Comparison of ENCODE assay signal across 27 cellular contexts in the genomic region with DNA sequence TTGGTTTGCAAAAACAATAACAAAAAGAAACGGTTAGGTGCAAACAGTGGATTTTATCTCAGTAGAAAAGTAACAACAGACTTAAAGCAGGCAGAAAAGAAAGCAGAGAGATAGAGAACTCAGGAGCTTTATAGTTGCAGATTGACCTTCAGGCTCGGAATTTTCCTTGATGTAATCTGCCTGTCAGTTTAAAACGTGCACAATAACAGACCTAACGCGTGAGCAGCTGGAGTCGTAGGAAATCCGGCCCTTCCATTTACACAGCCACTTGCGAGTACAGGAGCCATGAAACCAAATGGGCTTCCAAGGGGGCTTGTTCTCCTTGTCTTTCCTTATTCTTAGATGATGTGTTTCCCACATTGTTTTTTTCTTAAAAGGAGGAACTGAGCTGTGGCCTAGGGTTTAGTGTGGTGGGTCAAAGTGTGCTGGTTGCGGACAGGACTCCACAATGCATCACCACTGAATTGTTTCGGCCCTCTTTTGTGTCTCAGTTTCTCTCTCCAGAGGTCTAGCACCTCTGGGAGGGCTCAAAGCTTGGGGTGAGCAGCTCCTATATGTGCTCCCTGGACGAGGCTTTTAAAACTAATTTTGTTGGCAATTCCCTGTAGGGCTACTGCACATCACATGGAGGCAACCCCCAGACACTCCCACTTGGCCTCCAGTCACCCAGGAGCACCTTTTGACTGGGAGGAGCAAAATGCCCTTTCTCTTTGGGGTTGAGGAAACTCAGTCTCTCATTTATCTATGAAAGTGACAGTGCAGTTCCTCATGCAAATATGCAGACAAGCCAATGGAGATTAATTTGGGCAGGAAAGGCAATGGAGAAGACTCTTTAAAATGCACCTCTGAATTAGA. TPM values are rescaled to one million over a fixed set of nuclear protein-coding genes. Genes with fewer than 3 reads are reported as not detected.
DNase-seq lines count a peak whose midpoint lies in the region; ATAC-seq and TF ChIP-seq lines count a peak whose summit lies in the region.
"Had no signal": no experiment of that assay in that cellular context is flagged by ENCODE, and none has a peak within 500 bp of the region (broad histone marks: within the 10 kb centered on the region; RNA-seq: fewer than 3 reads in every experiment).

No MANE protein-coding gene starts in this region.

- H3F3A ChIP-seq in neural progenitor cell (ENCODE audit: low read depth), result no peaks in the 10 kb centered on the region

- H3K27ac ChIP-seq in HUES64 (ENCODE audit: low read depth, low read length) (peak overlapping the region; percentile 80; the same call in 1 of the 2 replicates), neural progenitor cell (no peak overlapping the region)
- H3K27ac ChIP-seq: esophagus squamous epithelium, GM23248, KMS-11, testis had no signal

- no peaks in the 10 kb centered on the region for H3K9me3 ChIP-seq in HUES64 (ENCODE audit: insufficient read depth, low read depth, low read length)
- H3K9me3 ChIP-seq in neural progenitor cell (ENCODE audit: low read depth), result peaks cover 7% of the 10 kb centered on the region
- H3K9me3 ChIP-seq: esophagus squamous epithelium, testis had no signal

- H3K27ac Mint-ChIP-seq in WTC11 (peak overlapping the region; percentile 63; the same call in 1 of the 2 replicates), neural progenitor cell (peak overlapping the region; percentile 57)
- no peak overlapping the region for H3K27ac Mint-ChIP-seq in activated CD8-positive, alpha-beta memory T cell treated with anti-CD3 and anti-CD28 coated beads, Interleukin-2, amount 10 ng/mL, durations not matched to agents 7 days and 5 days
- H3K27ac Mint-ChIP-seq: activated CD4-positive, alpha-beta T cell treated with anti-CD3 and anti-CD28 coated beads for 36 hours; T-helper 2 cell treated with Interferon-gamma antibody and Interleukin-4, amounts not matched to agents 5 μg/mL and 100 μg/mL, for 36 hours had no signal

- H3K4me2 ChIP-seq in neural progenitor cell, result no peak overlapping the region
- H3K4me2 ChIP-seq: KMS-11 had no signal

- peaks cover 8% of the 10 kb centered on the region for H3K9me3 Mint-ChIP-seq in WTC11
- H3K9me3 Mint-ChIP-seq in neural progenitor cell, result peaks cover 10% of the 10 kb centered on the region
- H3K9me3 Mint-ChIP-seq in activated CD8-positive, alpha-beta memory T cell treated with anti-CD3 and anti-CD28 coated beads, Interleukin-2, amount 10 ng/mL, durations not matched to agents 7 days and 5 days (ENCODE audit: low read depth), result no peaks in the 10 kb centered on the region
- H3K9me3 Mint-ChIP-seq: T-helper 2 cell treated with Interferon-gamma antibody and Interleukin-4, amounts not matched to agents 5 μg/mL and 100 μg/mL, for 36 hours had no signal

- intact Hi-C loops in Right ventricle myocardium inferior (cut with DNase I), result no loop called here

- H3K27me3 Mint-ChIP-seq in WTC11 (ENCODE audit: low read depth), result no peaks in the 10 kb centered on the region
- peaks cover 2% of the 10 kb centered on the region for H3K27me3 Mint-ChIP-seq in neural progenitor cell (ENCODE audit: insufficient read depth, low read depth)
- peaks cover 20% of the 10 kb centered on the region for H3K27me3 Mint-ChIP-seq in activated CD8-positive, alpha-beta memory T cell treated with anti-CD3 and anti-CD28 coated beads, Interleukin-2, amount 10 ng/mL, durations not matched to agents 7 days and 5 days
- H3K27me3 Mint-ChIP-seq: activated CD4-positive, alpha-beta T cell treated with anti-CD3 and anti-CD28 coated beads for 36 hours had no signal

- H3K36me3 ChIP-seq in HUES64 (ENCODE audit: insufficient read depth, low read length), result no peaks in the 10 kb centered on the region
- peaks cover 4% of the 10 kb centered on the region for H3K36me3 ChIP-seq in neural progenitor cell
- H3K36me3 ChIP-seq: esophagus squamous epithelium had no signal

- ATAC-seq in GM18907 (IDR thresholded peaks at IDR 0.05; ENCODE audit: unreplicated experiment) (peak; percentile 22), WTC11 (no peak), Right ventricle myocardium inferior (no peak)
- no peak for ATAC-seq in activated CD8-positive, alpha-beta memory T cell treated with anti-CD3 and anti-CD28 coated beads, Interleukin-2, amount 10 ng/mL, durations not matched to agents 7 days and 5 days
- ATAC-seq: activated CD4-positive, alpha-beta T cell treated with anti-CD3 and anti-CD28 coated beads for 36 hours; Panc1 had no signal

- H3K4me1 ChIP-seq in HUES64 (ENCODE audit: insufficient read depth, low read length), result peaks cover 27% of the 10 kb centered on the region
- H3K4me1 ChIP-seq in neural progenitor cell, result no peaks in the 10 kb centered on the region
- H3K4me1 ChIP-seq: esophagus squamous epithelium, testis had no signal

- 87% methylated on average over 11 of the region's 11 CpGs for WGBS in HUES64

- POLR2A ChIA-PET in WTC11 (lab: Charles Lee), result no interaction called here

- no peaks in the 10 kb centered on the region for H3K79me2 ChIP-seq in neural progenitor cell (ENCODE audit: low read depth)

- H4K20me1 ChIP-seq in neural progenitor cell (ENCODE audit: low read depth), result no peaks in the 10 kb centered on the region

- TF ChIP-seq CTCF in WTC11 (IDR thresholded peaks at IDR 0.05), result no peak
- TF ChIP-seq CTCF in neural progenitor cell (IDR thresholded peaks at IDR 0.05), result no peak

- H3K27me3 ChIP-seq in HUES64 (ENCODE audit: insufficient read depth, low read length), result no peaks in the 10 kb centered on the region
- H3K27me3 ChIP-seq in neural progenitor cell, result no peaks in the 10 kb centered on the region
- H3K27me3 ChIP-seq: esophagus squamous epithelium, testis had no signal

- H3K36me3 Mint-ChIP-seq in WTC11, result peaks cover 10% of the 10 kb centered on the region
- no peaks in the 10 kb centered on the region for H3K36me3 Mint-ChIP-seq in neural progenitor cell
- H3K36me3 Mint-ChIP-seq in activated CD8-positive, alpha-beta memory T cell treated with anti-CD3 and anti-CD28 coated beads, Interleukin-2, amount 10 ng/mL, durations not matched to agents 7 days and 5 days, result no peaks in the 10 kb centered on the region

- H3K4me3 Mint-ChIP-seq in WTC11 (no peak overlapping the region; the same call in 1 of the 2 replicates), neural progenitor cell (no peak overlapping the region)
- H3K4me3 Mint-ChIP-seq in activated CD8-positive, alpha-beta memory T cell treated with anti-CD3 and anti-CD28 coated beads, Interleukin-2, amount 10 ng/mL, durations not matched to agents 7 days and 5 days, result no peak overlapping the region
- H3K4me3 Mint-ChIP-seq: activated CD4-positive, alpha-beta T cell treated with anti-CD3 and anti-CD28 coated beads for 36 hours; T-helper 2 cell treated with Interferon-gamma antibody and Interleukin-4, amounts not matched to agents 5 μg/mL and 100 μg/mL, for 36 hours had no signal

- no peak overlapping the region for H2AFZ ChIP-seq in neural progenitor cell (replicated peaks)
- H2AFZ ChIP-seq: GM23248 had no signal

- CTCF ChIA-PET in WTC11 (lab: Charles Lee), result no interaction called here
- CTCF ChIA-PET in activated CD8-positive, alpha-beta memory T cell treated with anti-CD3 and anti-CD28 coated beads, Interleukin-2, amount 10 ng/mL, durations not matched to agents 7 days and 5 days (lab: Charles Lee), result no interaction called here

- H3K4me3 ChIP-seq in HUES64 (ENCODE audit: low read length) (no peak overlapping the region), neural progenitor cell (no peak overlapping the region)
- H3K4me3 ChIP-seq: esophagus squamous epithelium, GM23248, testis had no signal

- H3K9ac ChIP-seq in HUES64 (ENCODE audit: low read depth, low read length) (0 out of 2 replicates have a peak overlapping the region, but pooled peaks have one; percentile 7), neural progenitor cell (no peak overlapping the region)
- H3K9ac ChIP-seq: GM23248, KMS-11 had no signal

- H3K4me1 Mint-ChIP-seq in WTC11, result peaks cover 42% of the 10 kb centered on the region
- H3K4me1 Mint-ChIP-seq in neural progenitor cell, result peaks cover 13% of the 10 kb centered on the region
- no peaks in the 10 kb centered on the region for H3K4me1 Mint-ChIP-seq in activated CD8-positive, alpha-beta memory T cell treated with anti-CD3 and anti-CD28 coated beads, Interleukin-2, amount 10 ng/mL, durations not matched to agents 7 days and 5 days
- H3K4me1 Mint-ChIP-seq: activated CD4-positive, alpha-beta T cell treated with anti-CD3 and anti-CD28 coated beads for 36 hours had no signal

- DNase-seq in WTC11 (ENCODE audit: low spot score), result no peak
- no peak for DNase-seq in neural progenitor cell (ENCODE audit: low spot score)
- no peak for DNase-seq in activated CD8-positive, alpha-beta memory T cell treated with anti-CD3 and anti-CD28 coated beads, Interleukin-2, amount 10 ng/mL, durations not matched to agents 7 days and 5 days
- DNase-seq in 8988T, result no peak
- no peak for DNase-seq in Right ventricle myocardium inferior (ENCODE audit: missing footprints)
- DNase-seq in DMS153 treated with DMSO at 0.1 percent for 48 hours (lab: John Stamatoyannopoulos, UW; ENCODE audit: unreplicated experiment), result no peak
- DNase-seq: activated CD4-positive, alpha-beta T cell treated with anti-CD3 and anti-CD28 coated beads for 36 hours; activated CD8-positive, alpha-beta memory T cell treated with anti-CD3 and anti-CD28 coated beads, Interleukin-2, amount 50 U/mL, for 48 hours; activated gamma-delta T cell treated with Interleukin-2 at 50 U/mL for 16 hours; amniotic stem cell; COR-L47; esophagus squamous epithelium; GM23248; NCI-H1092 treated with DMSO at 0.1 percent for 48 hours; NCI-H2171; NCI-H774; testis had no signal

TF ChIP-seq in WTC11, 78 proteins besides CTCF, POLR2A, EP300 and RAD21 (continues in another document):
- no peak for TF ChIP-seq FOXP1 (CRISPR knock-in tag; IDR thresholded peaks at IDR 0.05; ENCODE audit: borderline replicate concordance)

RNA-seq across cellular contexts. Expression of gene MPP1, which starts 13.9 kb away (rescaled TPM):
- polyA plus RNA-seq in HUES64 (2013, experiment 1 of 2), result 8.9 TPM
- polyA plus RNA-seq in HUES64 (2013, experiment 2 of 2), result 12.8 TPM
- 14.3 to 15.8 TPM (median 14.7 TPM) in 3 replicates for total RNA-seq in WTC11 (2021)
- 0.28 TPM in 1 of 2 replicates, not detected in the other for total RNA-seq in neural progenitor cell (ENCODE audit: low replicate concordance)
- total RNA-seq in activated CD8-positive, alpha-beta memory T cell treated with anti-CD3 and anti-CD28 coated beads, Interleukin-2, amount 10 ng/mL, durations not matched to agents 7 days and 5 days, result 10 to 100 TPM; 29.0 to 37.4 TPM
- total RNA-seq in Right ventricle myocardium inferior, result 40.7 TPM

RNA-seq across cellular contexts. Expression of gene SMIM9, which starts 15.3 kb away (rescaled TPM):
- polyA plus RNA-seq in HUES64 (2013, experiment 1 of 2), result not detected
- polyA plus RNA-seq in HUES64 (2013, experiment 2 of 2), result not detected
- not detected in 3 replicates for total RNA-seq in WTC11 (2021)
- not detected in 2 replicates for total RNA-seq in neural progenitor cell (ENCODE audit: low replicate concordance)
- total RNA-seq in activated CD8-positive, alpha-beta memory T cell treated with anti-CD3 and anti-CD28 coated beads, Interleukin-2, amount 10 ng/mL, durations not matched to agents 7 days and 5 days, result under 1 TPM in 1 of 2 experiments, not detected in 1; 0.26 TPM
- not detected for total RNA-seq in Right ventricle myocardium inferior
- total RNA-seq: activated CD4-positive, alpha-beta T cell treated with anti-CD3 and anti-CD28 coated beads for 36 hours; cardiac septum; esophagus squamous epithelium; glomerular endothelial cell; GM23248; lower leg skin; myocyte; posterior vena cava had no signal
- polyA plus RNA-seq: GM23248 had no signal

RNA-seq across cellular contexts. Expression of gene DKC1, which starts 56.5 kb away (rescaled TPM):
- 102 TPM for polyA plus RNA-seq in HUES64 (2013, experiment 1 of 2)
- 94.8 TPM for polyA plus RNA-seq in HUES64 (2013, experiment 2 of 2)
- 108 to 123 TPM (median 112 TPM) in 3 replicates for total RNA-seq in WTC11 (2021)
- total RNA-seq in neural progenitor cell (ENCODE audit: low replicate concordance), result 43.7 and 45.6 TPM in 2 replicates
- total RNA-seq in activated CD8-positive, alpha-beta memory T cell treated with anti-CD3 and anti-CD28 coated beads, Interleukin-2, amount 10 ng/mL, durations not matched to agents 7 days and 5 days, result 100 to 1,000 TPM in 1 of 2 experiments, 10 to 100 TPM in 1; 81.0 to 116 TPM
- total RNA-seq in Right ventricle myocardium inferior, result 19.7 TPM

Comparison
In these comparisons a context has a peak if more than half of its experiments do, and no peak if none do; other contexts are left out.
1. RNA of gene MPP1, which starts 13.9 kb away (total RNA-seq): 40.7 TPM in Right ventricle myocardium inferior (single experiment), 29.0 to 37.4 TPM in activated CD8-positive, alpha-beta memory T cell treated with anti-CD3 and anti-CD28 coated beads, Interleukin-2, amount 10 ng/mL, durations not matched to agents 7 days and 5 days and 14.3 to 15.8 TPM in WTC11; 0.28 TPM in neural progenitor cell; every median in the first group is over 10 times any median in the second.